1 cellular context compared by ENCODE assay signal in the genomic region with DNA sequence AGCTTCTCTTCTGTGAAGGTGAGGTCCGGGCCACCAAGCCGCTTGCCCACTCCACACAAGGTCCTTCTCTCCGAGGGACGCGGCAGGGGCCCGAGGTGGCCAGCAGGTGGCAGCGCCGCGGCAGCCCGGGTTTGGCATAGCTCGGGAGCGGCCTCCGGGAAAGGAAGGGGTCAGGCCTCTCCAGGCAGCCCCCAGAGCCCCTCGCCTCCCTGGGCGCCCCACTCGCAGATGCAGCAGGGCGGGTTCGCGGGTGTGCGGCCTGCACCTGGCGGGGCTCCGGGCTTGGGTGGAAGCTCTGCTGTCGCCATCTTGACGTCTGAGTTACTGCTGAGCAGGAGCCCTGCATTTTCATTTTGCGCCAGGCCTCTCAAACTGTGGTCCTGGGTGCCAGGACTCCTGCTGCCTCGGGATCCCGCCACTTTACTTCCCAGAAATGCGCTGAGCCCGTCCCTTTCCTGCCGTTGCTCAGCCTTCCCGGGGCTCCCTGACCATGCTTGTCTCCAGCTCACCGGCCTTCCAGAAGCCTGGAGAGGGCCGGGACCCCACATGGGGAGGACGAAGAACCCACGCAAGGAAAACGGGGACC.
TF ChIP-seq lines count a peak whose summit lies in the region.

No MANE protein-coding gene starts in this region.

TF ChIP-seq in GM12878, 131 proteins besides CTCF, POLR2A, EP300 and RAD21 (continued from another document and continues in another):
- TF ChIP-seq, protein P1, sequence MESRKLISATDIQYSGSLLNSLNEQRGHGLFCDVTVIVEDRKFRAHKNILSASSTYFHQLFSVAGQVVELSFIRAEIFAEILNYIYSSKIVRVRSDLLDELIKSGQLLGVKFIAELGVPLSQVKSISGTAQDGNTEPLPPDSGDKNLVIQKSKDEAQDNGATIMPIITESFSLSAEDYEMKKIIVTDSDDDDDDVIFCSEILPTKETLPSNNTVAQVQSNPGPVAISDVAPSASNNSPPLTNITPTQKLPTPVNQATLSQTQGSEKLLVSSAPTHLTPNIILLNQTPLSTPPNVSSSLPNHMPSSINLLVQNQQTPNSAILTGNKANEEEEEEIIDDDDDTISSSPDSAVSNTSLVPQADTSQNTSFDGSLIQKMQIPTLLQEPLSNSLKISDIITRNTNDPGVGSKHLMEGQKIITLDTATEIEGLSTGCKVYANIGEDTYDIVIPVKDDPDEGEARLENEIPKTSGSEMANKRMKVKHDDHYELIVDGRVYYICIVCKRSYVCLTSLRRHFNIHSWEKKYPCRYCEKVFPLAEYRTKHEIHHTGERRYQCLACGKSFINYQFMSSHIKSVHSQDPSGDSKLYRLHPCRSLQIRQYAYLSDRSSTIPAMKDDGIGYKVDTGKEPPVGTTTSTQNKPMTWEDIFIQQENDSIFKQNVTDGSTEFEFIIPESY (IDR thresholded peaks at IDR 0.05): no peak
- TF ChIP-seq, protein P2, sequence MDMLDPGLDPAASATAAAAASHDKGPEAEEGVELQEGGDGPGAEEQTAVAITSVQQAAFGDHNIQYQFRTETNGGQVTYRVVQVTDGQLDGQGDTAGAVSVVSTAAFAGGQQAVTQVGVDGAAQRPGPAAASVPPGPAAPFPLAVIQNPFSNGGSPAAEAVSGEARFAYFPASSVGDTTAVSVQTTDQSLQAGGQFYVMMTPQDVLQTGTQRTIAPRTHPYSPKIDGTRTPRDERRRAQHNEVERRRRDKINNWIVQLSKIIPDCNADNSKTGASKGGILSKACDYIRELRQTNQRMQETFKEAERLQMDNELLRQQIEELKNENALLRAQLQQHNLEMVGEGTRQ (IDR thresholded peaks at IDR 0.05; ENCODE audit: borderline replicate concordance, low read depth, low read length): no peak
- TF ChIP-seq, protein P3, sequence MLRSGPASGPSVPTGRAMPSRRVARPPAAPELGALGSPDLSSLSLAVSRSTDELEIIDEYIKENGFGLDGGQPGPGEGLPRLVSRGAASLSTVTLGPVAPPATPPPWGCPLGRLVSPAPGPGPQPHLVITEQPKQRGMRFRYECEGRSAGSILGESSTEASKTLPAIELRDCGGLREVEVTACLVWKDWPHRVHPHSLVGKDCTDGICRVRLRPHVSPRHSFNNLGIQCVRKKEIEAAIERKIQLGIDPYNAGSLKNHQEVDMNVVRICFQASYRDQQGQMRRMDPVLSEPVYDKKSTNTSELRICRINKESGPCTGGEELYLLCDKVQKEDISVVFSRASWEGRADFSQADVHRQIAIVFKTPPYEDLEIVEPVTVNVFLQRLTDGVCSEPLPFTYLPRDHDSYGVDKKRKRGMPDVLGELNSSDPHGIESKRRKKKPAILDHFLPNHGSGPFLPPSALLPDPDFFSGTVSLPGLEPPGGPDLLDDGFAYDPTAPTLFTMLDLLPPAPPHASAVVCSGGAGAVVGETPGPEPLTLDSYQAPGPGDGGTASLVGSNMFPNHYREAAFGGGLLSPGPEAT (IDR thresholded peaks at IDR 0.05; ENCODE audit: low read depth): peak; percentile 48; the same call in 1 of the 2 replicates
- TF ChIP-seq, protein P4, sequence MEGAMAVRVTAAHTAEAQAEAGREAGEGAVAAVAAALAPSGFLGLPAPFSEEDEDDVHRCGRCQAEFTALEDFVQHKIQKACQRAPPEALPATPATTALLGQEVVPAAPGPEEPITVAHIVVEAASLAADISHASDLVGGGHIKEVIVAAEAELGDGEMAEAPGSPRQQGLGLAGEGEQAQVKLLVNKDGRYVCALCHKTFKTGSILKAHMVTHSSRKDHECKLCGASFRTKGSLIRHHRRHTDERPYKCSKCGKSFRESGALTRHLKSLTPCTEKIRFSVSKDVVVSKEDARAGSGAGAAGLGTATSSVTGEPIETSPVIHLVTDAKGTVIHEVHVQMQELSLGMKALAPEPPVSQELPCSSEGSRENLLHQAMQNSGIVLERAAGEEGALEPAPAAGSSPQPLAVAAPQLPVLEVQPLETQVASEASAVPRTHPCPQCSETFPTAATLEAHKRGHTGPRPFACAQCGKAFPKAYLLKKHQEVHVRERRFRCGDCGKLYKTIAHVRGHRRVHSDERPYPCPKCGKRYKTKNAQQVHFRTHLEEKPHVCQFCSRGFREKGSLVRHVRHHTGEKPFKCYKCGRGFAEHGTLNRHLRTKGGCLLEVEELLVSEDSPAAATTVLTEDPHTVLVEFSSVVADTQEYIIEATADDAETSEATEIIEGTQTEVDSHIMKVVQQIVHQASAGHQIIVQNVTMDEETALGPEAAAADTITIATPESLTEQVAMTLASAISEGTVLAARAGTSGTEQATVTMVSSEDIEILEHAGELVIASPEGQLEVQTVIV (IDR thresholded peaks at IDR 0.05; ENCODE audit: borderline replicate concordance, partially characterized antibody): no peak
- TF ChIP-seq CHD1 (IDR thresholded peaks at IDR 0.05; ENCODE audit: low read depth, low read length): no peak
- peak; percentile 52; the same call in 1 of the 3 replicates for TF ChIP-seq POU2F2 (IDR thresholded peaks at IDR 0.05; ENCODE audit: borderline replicate concordance, low read depth, low read length)
- TF ChIP-seq, protein P5, sequence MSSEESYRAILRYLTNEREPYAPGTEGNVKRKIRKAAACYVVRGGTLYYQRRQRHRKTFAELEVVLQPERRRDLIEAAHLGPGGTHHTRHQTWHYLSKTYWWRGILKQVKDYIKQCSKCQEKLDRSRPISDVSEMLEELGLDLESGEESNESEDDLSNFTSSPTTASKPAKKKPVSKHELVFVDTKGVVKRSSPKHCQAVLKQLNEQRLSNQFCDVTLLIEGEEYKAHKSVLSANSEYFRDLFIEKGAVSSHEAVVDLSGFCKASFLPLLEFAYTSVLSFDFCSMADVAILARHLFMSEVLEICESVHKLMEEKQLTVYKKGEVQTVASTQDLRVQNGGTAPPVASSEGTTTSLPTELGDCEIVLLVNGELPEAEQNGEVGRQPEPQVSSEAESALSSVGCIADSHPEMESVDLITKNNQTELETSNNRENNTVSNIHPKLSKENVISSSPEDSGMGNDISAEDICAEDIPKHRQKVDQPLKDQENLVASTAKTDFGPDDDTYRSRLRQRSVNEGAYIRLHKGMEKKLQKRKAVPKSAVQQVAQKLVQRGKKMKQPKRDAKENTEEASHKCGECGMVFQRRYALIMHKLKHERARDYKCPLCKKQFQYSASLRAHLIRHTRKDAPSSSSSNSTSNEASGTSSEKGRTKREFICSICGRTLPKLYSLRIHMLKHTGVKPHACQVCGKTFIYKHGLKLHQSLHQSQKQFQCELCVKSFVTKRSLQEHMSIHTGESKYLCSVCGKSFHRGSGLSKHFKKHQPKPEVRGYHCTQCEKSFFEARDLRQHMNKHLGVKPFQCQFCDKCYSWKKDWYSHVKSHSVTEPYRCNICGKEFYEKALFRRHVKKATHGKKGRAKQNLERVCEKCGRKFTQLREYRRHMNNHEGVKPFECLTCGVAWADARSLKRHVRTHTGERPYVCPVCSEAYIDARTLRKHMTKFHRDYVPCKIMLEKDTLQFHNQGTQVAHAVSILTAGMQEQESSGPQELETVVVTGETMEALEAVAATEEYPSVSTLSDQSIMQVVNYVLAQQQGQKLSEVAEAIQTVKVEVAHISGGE (CRISPR knock-in tag; IDR thresholded peaks at IDR 0.05): no peak
- no peak for TF ChIP-seq NBN (IDR thresholded peaks at IDR 0.05)
- TF ChIP-seq NFXL1 (IDR thresholded peaks at IDR 0.05; ENCODE audit: borderline replicate concordance): no peak
- TF ChIP-seq YBX1 (IDR thresholded peaks at IDR 0.05): no peak
- TF ChIP-seq NR2F1 (conservative IDR thresholded peaks at IDR 0.05): peak; percentile 51
- no peak for TF ChIP-seq WRNIP1 (IDR thresholded peaks at IDR 0.05; ENCODE audit: borderline replicate concordance, low read depth, low read length)
- TF ChIP-seq ZNF207 (IDR thresholded peaks at IDR 0.05; ENCODE audit: borderline replicate concordance): peak; percentile 84
- TF ChIP-seq SIX5 (IDR thresholded peaks at IDR 0.05; ENCODE audit: low read depth, low read length, severe bottlenecking): no peak
- no peak for TF ChIP-seq KDM1A (IDR thresholded peaks at IDR 0.05; ENCODE audit: borderline replicate concordance)
- no peak for TF ChIP-seq MYC (IDR thresholded peaks at IDR 0.05; ENCODE audit: insufficient read depth, insufficient read length, insufficient replicate concordance, low read length, severe bottlenecking)
- TF ChIP-seq CREB1 (IDR thresholded peaks at IDR 0.05; ENCODE audit: low read depth): peak; percentile 55; the same call in 1 of the 2 replicates
- no peak for TF ChIP-seq TARDBP (IDR thresholded peaks at IDR 0.05; ENCODE audit: borderline replicate concordance)
- TF ChIP-seq BRCA1 (IDR thresholded peaks at IDR 0.05; ENCODE audit: low read depth, low read length): no peak
- no peak for TF ChIP-seq ASH2L (IDR thresholded peaks at IDR 0.05; ENCODE audit: borderline replicate concordance, low read depth)
- TF ChIP-seq, protein P6, sequence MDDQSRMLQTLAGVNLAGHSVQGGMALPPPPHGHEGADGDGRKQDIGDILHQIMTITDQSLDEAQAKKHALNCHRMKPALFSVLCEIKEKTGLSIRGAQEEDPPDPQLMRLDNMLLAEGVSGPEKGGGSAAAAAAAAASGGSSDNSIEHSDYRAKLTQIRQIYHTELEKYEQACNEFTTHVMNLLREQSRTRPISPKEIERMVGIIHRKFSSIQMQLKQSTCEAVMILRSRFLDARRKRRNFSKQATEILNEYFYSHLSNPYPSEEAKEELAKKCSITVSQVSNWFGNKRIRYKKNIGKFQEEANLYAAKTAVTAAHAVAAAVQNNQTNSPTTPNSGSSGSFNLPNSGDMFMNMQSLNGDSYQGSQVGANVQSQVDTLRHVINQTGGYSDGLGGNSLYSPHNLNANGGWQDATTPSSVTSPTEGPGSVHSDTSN (IDR thresholded peaks at IDR 0.05; ENCODE audit: insufficient replicate concordance, low read depth, low read length): no peak
- TF ChIP-seq MEF2B (IDR thresholded peaks at IDR 0.05; ENCODE audit: partially characterized antibody, poor library complexity, severe bottlenecking): peak; percentile 36
- no peak for TF ChIP-seq MTA3 (IDR thresholded peaks at IDR 0.05; ENCODE audit: borderline replicate concordance, low read length)
- no peak for TF ChIP-seq SP1 (IDR thresholded peaks at IDR 0.05; ENCODE audit: low read depth, low read length)
- TF ChIP-seq PAX8 (IDR thresholded peaks at IDR 0.05): no peak
- no peak for TF ChIP-seq GABPA (IDR thresholded peaks at IDR 0.05; ENCODE audit: low read depth)
- no peak for TF ChIP-seq KLF5 (IDR thresholded peaks at IDR 0.05; ENCODE audit: partially characterized antibody)
- TF ChIP-seq, protein P7, sequence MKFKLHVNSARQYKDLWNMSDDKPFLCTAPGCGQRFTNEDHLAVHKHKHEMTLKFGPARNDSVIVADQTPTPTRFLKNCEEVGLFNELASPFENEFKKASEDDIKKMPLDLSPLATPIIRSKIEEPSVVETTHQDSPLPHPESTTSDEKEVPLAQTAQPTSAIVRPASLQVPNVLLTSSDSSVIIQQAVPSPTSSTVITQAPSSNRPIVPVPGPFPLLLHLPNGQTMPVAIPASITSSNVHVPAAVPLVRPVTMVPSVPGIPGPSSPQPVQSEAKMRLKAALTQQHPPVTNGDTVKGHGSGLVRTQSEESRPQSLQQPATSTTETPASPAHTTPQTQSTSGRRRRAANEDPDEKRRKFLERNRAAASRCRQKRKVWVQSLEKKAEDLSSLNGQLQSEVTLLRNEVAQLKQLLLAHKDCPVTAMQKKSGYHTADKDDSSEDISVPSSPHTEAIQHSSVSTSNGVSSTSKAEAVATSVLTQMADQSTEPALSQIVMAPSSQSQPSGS (IDR thresholded peaks at IDR 0.05; ENCODE audit: low read length): no peak
- TF ChIP-seq, protein P8, sequence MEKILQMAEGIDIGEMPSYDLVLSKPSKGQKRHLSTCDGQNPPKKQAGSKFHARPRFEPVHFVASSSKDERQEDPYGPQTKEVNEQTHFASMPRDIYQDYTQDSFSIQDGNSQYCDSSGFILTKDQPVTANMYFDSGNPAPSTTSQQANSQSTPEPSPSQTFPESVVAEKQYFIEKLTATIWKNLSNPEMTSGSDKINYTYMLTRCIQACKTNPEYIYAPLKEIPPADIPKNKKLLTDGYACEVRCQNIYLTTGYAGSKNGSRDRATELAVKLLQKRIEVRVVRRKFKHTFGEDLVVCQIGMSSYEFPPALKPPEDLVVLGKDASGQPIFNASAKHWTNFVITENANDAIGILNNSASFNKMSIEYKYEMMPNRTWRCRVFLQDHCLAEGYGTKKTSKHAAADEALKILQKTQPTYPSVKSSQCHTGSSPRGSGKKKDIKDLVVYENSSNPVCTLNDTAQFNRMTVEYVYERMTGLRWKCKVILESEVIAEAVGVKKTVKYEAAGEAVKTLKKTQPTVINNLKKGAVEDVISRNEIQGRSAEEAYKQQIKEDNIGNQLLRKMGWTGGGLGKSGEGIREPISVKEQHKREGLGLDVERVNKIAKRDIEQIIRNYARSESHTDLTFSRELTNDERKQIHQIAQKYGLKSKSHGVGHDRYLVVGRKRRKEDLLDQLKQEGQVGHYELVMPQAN (conservative IDR thresholded peaks at IDR 0.05): 0 out of 2 replicates have a peak, but pooled peaks have one; percentile 26
- no peak for TF ChIP-seq CREM (IDR thresholded peaks at IDR 0.05; ENCODE audit: low read depth)
- no peak for TF ChIP-seq FOXM1 (IDR thresholded peaks at IDR 0.05; ENCODE audit: low read depth, low read length)
- TF ChIP-seq MXI1 (IDR thresholded peaks at IDR 0.05; ENCODE audit: low read depth, low read length): peak; percentile 38; the same call in 1 of the 2 replicates
- TF ChIP-seq, protein P9, sequence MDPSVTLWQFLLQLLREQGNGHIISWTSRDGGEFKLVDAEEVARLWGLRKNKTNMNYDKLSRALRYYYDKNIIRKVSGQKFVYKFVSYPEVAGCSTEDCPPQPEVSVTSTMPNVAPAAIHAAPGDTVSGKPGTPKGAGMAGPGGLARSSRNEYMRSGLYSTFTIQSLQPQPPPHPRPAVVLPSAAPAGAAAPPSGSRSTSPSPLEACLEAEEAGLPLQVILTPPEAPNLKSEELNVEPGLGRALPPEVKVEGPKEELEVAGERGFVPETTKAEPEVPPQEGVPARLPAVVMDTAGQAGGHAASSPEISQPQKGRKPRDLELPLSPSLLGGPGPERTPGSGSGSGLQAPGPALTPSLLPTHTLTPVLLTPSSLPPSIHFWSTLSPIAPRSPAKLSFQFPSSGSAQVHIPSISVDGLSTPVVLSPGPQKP (IDR thresholded peaks at IDR 0.05; ENCODE audit: low read depth, low read length): no peak
- no peak for TF ChIP-seq CBX5 (IDR thresholded peaks at IDR 0.05; ENCODE audit: low read depth)
- TF ChIP-seq STAT3 (IDR thresholded peaks at IDR 0.05; ENCODE audit: low read depth, low read length): no peak
- TF ChIP-seq SUZ12 (IDR thresholded peaks at IDR 0.05; ENCODE audit: unreplicated experiment): no peak
- no peak for TF ChIP-seq NR2C1 (IDR thresholded peaks at IDR 0.05)
